In the genomic region with DNA sequence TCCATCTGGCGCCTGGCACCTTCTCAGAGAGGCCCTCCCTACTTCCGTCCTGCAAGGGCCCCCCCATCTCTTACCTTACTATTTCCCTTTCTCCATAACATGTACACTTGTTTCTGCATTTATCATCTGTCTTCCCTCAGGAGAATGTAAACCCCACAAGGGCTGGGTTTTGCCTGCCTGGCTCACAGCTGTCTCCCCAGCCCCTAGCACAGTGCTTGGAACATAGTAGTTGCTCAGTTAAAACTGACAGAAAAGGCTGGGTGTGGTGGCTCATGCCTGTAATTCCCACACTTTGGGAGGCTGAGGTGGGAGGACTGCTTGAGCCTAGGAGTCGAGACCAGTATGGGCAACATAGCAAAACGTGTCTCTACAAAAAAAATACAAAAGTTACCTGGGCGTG, we compare ENCODE assay signal across 1 cellular context.
TF ChIP-seq lines count a peak whose summit lies in the region.

No MANE protein-coding gene starts in this region.

TF ChIP-seq in HEK293, 187 proteins besides CTCF, POLR2A, EP300 and RAD21:
- TF ChIP-seq, protein P1, sequence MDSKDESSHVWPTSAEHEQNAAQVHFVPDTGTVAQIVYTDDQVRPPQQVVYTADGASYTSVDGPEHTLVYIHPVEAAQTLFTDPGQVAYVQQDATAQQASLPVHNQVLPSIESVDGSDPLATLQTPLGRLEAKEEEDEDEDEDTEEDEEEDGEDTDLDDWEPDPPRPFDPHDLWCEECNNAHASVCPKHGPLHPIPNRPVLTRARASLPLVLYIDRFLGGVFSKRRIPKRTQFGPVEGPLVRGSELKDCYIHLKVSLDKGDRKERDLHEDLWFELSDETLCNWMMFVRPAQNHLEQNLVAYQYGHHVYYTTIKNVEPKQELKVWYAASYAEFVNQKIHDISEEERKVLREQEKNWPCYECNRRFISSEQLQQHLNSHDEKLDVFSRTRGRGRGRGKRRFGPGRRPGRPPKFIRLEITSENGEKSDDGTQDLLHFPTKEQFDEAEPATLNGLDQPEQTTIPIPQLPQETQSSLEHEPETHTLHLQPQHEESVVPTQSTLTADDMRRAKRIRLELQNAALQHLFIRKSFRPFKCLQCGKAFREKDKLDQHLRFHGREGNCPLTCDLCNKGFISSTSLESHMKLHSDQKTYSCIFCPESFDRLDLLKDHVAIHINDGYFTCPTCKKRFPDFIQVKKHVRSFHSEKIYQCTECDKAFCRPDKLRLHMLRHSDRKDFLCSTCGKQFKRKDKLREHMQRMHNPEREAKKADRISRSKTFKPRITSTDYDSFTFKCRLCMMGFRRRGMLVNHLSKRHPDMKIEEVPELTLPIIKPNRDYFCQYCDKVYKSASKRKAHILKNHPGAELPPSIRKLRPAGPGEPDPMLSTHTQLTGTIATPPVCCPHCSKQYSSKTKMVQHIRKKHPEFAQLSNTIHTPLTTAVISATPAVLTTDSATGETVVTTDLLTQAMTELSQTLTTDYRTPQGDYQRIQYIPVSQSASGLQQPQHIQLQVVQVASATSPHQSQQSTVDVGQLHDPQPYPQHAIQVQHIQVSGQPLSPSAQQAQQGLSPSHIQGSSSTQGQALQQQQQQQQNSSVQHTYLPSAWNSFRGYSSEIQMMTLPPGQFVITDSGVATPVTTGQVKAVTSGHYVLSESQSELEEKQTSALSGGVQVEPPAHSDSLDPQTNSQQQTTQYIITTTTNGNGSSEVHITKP (tag by site-specific recombination; IDR thresholded peaks at IDR 0.05), result peak; percentile 49; the same call in 1 of the 2 replicates
- peak; percentile 94 for TF ChIP-seq ZNF664 (tag by site-specific recombination; IDR thresholded peaks at IDR 0.05)
- TF ChIP-seq, protein P2, sequence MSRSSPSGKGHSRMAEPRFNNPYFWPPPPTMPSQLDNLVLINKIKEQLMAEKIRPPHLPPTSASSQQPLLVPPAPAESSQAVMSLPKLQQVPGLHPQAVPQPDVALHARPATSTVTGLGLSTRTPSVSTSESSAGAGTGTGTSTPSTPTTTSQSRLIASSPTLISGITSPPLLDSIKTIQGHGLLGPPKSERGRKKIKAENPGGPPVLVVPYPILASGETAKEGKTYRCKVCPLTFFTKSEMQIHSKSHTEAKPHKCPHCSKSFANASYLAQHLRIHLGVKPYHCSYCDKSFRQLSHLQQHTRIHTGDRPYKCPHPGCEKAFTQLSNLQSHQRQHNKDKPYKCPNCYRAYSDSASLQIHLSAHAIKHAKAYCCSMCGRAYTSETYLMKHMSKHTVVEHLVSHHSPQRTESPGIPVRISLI (tag by site-specific recombination; IDR thresholded peaks at IDR 0.05), result no peak
